ENCODE assay signal across 1 cellular context in genomic region chr20:62795023-62795761, GRCh38.
TF ChIP-seq lines count a peak whose summit lies in the region.

No MANE protein-coding gene starts in this region.

TF ChIP-seq in GM12878, 131 proteins besides CTCF, POLR2A, EP300 and RAD21 (continued from another document):
- TF ChIP-seq PRDM15 (CRISPR knock-in tag; IDR thresholded peaks at IDR 0.05) = 0 out of 2 replicates have a peak, but pooled peaks have one; percentile 14
- TF ChIP-seq MEF2A (IDR thresholded peaks at IDR 0.05; ENCODE audit: insufficient read depth, low read depth, low read length) = no peak
- TF ChIP-seq BHLHE40 (IDR thresholded peaks at IDR 0.05; ENCODE audit: borderline replicate concordance in 1 of 2, low read depth in 2 of 2, low read length in 1 of 2) = peak in 1 of 2 experiments; percentile 53; a peak in 2 of 4 replicates
- TF ChIP-seq RUNX3 (IDR thresholded peaks at IDR 0.05; ENCODE audit: low read length) = peak; percentile 19; the same call in 1 of the 2 replicates
- TF ChIP-seq CHD4 (IDR thresholded peaks at IDR 0.05) = no peak
- TF ChIP-seq BACH1 (IDR thresholded peaks at IDR 0.05; ENCODE audit: borderline replicate concordance) = peak; percentile 66
TF ChIP-seq in GM12878: peak in this region for 12.
